Comparison of ENCODE assay signal across 10 cellular contexts in the genomic region with DNA sequence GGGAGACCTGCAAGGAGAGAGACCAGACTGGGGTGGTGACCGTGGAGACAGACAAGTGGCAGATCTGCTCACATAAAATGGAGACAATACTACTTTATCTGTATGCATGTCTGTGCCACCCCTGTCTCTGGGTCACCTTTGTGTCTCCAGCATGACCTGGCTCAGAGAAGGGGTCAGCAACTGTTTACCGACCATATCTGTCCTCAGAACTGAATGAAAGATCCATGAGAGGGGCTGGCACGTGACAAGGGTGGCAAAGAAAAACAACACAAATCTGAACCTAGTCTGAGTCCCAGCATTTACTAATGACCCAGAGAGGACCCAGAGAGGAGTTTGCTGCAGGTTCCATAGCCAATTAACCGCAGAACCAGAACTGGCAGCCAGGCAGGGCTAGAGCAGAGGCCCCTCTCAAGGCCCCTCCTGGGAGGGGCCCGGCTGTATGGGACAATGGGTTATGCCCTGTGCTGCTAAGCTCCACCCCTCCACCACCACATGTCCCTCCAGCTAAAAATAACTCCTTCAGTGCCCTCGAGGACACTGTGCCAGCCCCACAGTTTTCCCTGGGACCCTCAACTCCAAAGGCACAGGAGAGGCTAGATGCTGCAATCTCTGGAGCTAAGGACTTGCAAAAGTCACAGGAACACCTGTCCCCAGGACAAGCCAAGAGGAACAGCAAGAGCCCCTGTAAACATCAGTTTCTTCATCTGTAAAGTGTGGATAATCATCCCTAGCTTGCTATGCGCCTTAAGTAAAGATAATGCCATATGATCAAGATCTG. TPM values are rescaled to one million over a fixed set of nuclear protein-coding genes. Genes with fewer than 3 reads are reported as not detected.
A peak's percentile ranks its signal among the peaks of the same experiment; 100 is the strongest.
DNase-seq lines count a peak whose midpoint lies in the region; ATAC-seq, FAIRE-seq and TF ChIP-seq lines count a peak whose summit lies in the region.
"Had no signal": no experiment of that assay in that cellular context is flagged by ENCODE, and none has a peak within 500 bp of the region (broad histone marks: within the 10 kb centered on the region; RNA-seq: fewer than 3 reads in every experiment).

No MANE protein-coding gene starts in this region.

- TF ChIP-seq CTCF in PC-3 (conservative IDR thresholded peaks at IDR 0.05; ENCODE audit: low read depth, low read length): no peak

- H3K4me3 ChIP-seq in PC-3 (ENCODE audit: low read length): peak overlapping the region; percentile 91

- no peak for TF ChIP-seq POLR2A in GM12891 (IDR thresholded peaks at IDR 0.05; ENCODE audit: low read depth, low read length)

- no peaks in the 10 kb centered on the region for H3K27me3 ChIP-seq in PC-3 (ENCODE audit: low read length)

- H3K27ac Mint-ChIP-seq in stimulated activated naive CD8-positive, alpha-beta T cell treated with anti-CD3 and anti-CD28 coated beads, Interleukin-15, amount 100 ng/mL, for 72 hours: no peak overlapping the region

- H2AFZ ChIP-seq in PC-3 (ENCODE audit: low read length): no peak overlapping the region

- H3K27me3 Mint-ChIP-seq in stimulated activated naive CD8-positive, alpha-beta T cell treated with anti-CD3 and anti-CD28 coated beads, Interleukin-15, amount 100 ng/mL, for 72 hours: no peaks in the 10 kb centered on the region

- peaks cover 66% of the 10 kb centered on the region for H3K79me2 ChIP-seq in PC-3 (ENCODE audit: low read length)

- FAIRE-seq in GM12891 (lab: Jason Lieb, UNC): no peak

- no peak for DNase-seq in Right ventricle myocardium inferior (ENCODE audit: missing footprints)
- no peak for DNase-seq in left cardiac atrium
- DNase-seq in PC-3: no peak
- DNase-seq in foreskin melanocyte: peak; percentile 15
- DNase-seq in stimulated activated naive CD8-positive, alpha-beta T cell treated with anti-CD3 and anti-CD28 coated beads, Interleukin-15, amount 100 ng/mL, for 72 hours: no peak
- no peak for DNase-seq in NCI-H2081 (lab: John Stamatoyannopoulos, UW)
- no peak for DNase-seq in stimulated activated CD4-positive, alpha-beta T cell treated with anti-CD3 and anti-CD28 coated beads, Interleukin-1b, Interleukin-23, amount 100 ng/mL, for 48 hours
- no peak for DNase-seq in GM12891 (ENCODE audit: insufficient read length, low spot score)
- DNase-seq: GOT3 had no signal

- CTCF ChIA-PET in PC-3 (lab: Charles Lee): no interaction called here

- H3F3A ChIP-seq in PC-3 (ENCODE audit: low read length, unreplicated experiment): peaks cover 3% of the 10 kb centered on the region

- no peak overlapping the region for H3K9ac ChIP-seq in PC-3 (ENCODE audit: low read length)

- BruUV-seq in PC-3 (replicated peaks; lab: Mats Ljungman, UMichigan): no TSS peak

- H3K9me2 ChIP-seq in PC-3 (replicated peaks; ENCODE audit: low read length): no peaks in the 10 kb centered on the region

- peaks cover 5% of the 10 kb centered on the region for H3K36me3 ChIP-seq in PC-3 (ENCODE audit: low read depth, low read length)
- H3K36me3 ChIP-seq: prostate gland had no signal

- no peak overlapping the region for H3K27ac ChIP-seq in PC-3 (ENCODE audit: low read length)

- peaks cover 11% of the 10 kb centered on the region for H3K4me1 Mint-ChIP-seq in stimulated activated naive CD8-positive, alpha-beta T cell treated with anti-CD3 and anti-CD28 coated beads, Interleukin-15, amount 100 ng/mL, for 72 hours

- peak overlapping the region; percentile 95 for H3K4me2 ChIP-seq in PC-3 (ENCODE audit: low read length)

- POLR2A ChIA-PET in PC-3 (lab: Charles Lee; ENCODE audit: unreplicated experiment): no interaction called here

- H3K9me3 ChIP-seq in PC-3 (ENCODE audit: low read length): no peaks in the 10 kb centered on the region
- H3K9me3 ChIP-seq: prostate gland had no signal

- peaks cover 26% of the 10 kb centered on the region for H3K4me1 ChIP-seq in PC-3 (ENCODE audit: insufficient read depth, low read length)

- H3K4me3 Mint-ChIP-seq in stimulated activated naive CD8-positive, alpha-beta T cell treated with anti-CD3 and anti-CD28 coated beads, Interleukin-15, amount 100 ng/mL, for 72 hours: peak overlapping the region; percentile 87 to 91

- no peaks in the 10 kb centered on the region for H3K9me3 Mint-ChIP-seq in stimulated activated naive CD8-positive, alpha-beta T cell treated with anti-CD3 and anti-CD28 coated beads, Interleukin-15, amount 100 ng/mL, for 72 hours

- ATAC-seq in Right ventricle myocardium inferior (peak; percentile 23), left cardiac atrium (no peak), PC-3 (no peak)
- no peak for ATAC-seq in stimulated activated naive CD8-positive, alpha-beta T cell treated with anti-CD3 and anti-CD28 coated beads, Interleukin-15, amount 100 ng/mL, for 72 hours

- peaks cover 21% of the 10 kb centered on the region for H4K20me1 ChIP-seq in PC-3 (ENCODE audit: low read length)

- intact Hi-C loops in Right ventricle myocardium inferior (cut with DNase I): loop anchor here (5.0 kb wide), 2 partner anchors 34 to 109 kb away; no protein-coding TSS in a partner anchor
- intact Hi-C loops in left cardiac atrium (cut with DNase I): no loop called here
- intact Hi-C loops in PC-3 (cut with micrococcal nuclease): no loop called here

TF ChIP-seq in GM12891, 5 proteins besides CTCF, POLR2A, EP300 and RAD21:
- TF ChIP-seq POU2F2 (IDR thresholded peaks at IDR 0.05; ENCODE audit: low read depth, low read length) (no peak), PAX5 (IDR thresholded peaks at IDR 0.05; ENCODE audit: insufficient read depth, low read length, severe bottlenecking) (no peak), SPI1 (IDR thresholded peaks at IDR 0.05; ENCODE audit: low read depth, low read length) (no peak), POLR2AphosphoS5 (IDR thresholded peaks at IDR 0.05; ENCODE audit: low read depth, low read length) (no peak), TAF1 (IDR thresholded peaks at IDR 0.05; ENCODE audit: low read depth, low read length) (no peak)

RNA-seq across cellular contexts. Expression of a gene that starts 2.2 kb away (rescaled TPM):
- 69.5 TPM for total RNA-seq in Right ventricle myocardium inferior
- total RNA-seq in left cardiac atrium: 10 to 100 TPM; 49.2 to 50.5 TPM
- 265 and 267 TPM in 2 replicates for total RNA-seq in PC-3 (2014; rRNA removed)
- polyA plus RNA-seq in GM12891 (2012; ENCODE audit: low read depth, missing spikeins): 125 TPM

RNA-seq across cellular contexts. Expression of a gene that starts 59.8 kb away (rescaled TPM):
- total RNA-seq in Right ventricle myocardium inferior: 15.0 TPM
- total RNA-seq in left cardiac atrium: 1 to 10 TPM; 1.2 to 1.5 TPM
- total RNA-seq in PC-3 (2014; rRNA removed): not detected in 2 replicates
- polyA plus RNA-seq in GM12891 (2012; ENCODE audit: low read depth, missing spikeins): not detected
